ENCODE assay signal across 8 cellular contexts in genomic region chr4:147246528-147246927, GRCh38.
DNase-seq lines count a peak whose midpoint lies in the region; ATAC-seq, FAIRE-seq and TF ChIP-seq lines count a peak whose summit lies in the region.
"Not testable (repeated sequence)": the region's sequence is repeated elsewhere in the genome, so short reads cannot be mapped to it uniquely, and the experiment has no call there.

No MANE protein-coding gene starts in this region.

- H3K27ac Mint-ChIP-seq in Caco-2 (ENCODE audit: unreplicated experiment) (peak overlapping the region; percentile 73), Calu3 (ENCODE audit: unreplicated experiment) (peak overlapping the region; percentile 14), MCF 10A (ENCODE audit: low read depth, unreplicated experiment) (peak overlapping the region; percentile 2)

- not testable (repeated sequence) for H3K36me3 Mint-ChIP-seq in Caco-2 (ENCODE audit: insufficient read depth, unreplicated experiment); Calu3 (ENCODE audit: insufficient read depth, unreplicated experiment); MCF 10A (ENCODE audit: insufficient read depth, unreplicated experiment)

- not testable (repeated sequence) for ATAC-seq in A549
- peak; percentile 90 for ATAC-seq in left colon
- peak; percentile 89 for ATAC-seq in mucosa of descending colon

- not testable (repeated sequence) for H3K4me3 Mint-ChIP-seq in Caco-2 (ENCODE audit: unreplicated experiment); Calu3 (ENCODE audit: low read depth, unreplicated experiment); MCF 10A (ENCODE audit: unreplicated experiment)

- in situ Hi-C loops in transverse colon (cut with MboI; ENCODE audit: low pct_ligation_motif_present in 1 of 4, low pct_unique_long_range_greater_than_20kb in 1 of 4, low sequenced_read_pairs in 3 of 4) = not testable (repeated sequence)

- TF ChIP-seq EP300 in A549 (IDR thresholded peaks at IDR 0.05); transverse colon (IDR thresholded peaks at IDR 0.05; ENCODE audit: low read depth): not testable (repeated sequence)

- WGBS in A549 (ENCODE audit: missing lambda C conversion rate) = 80% methylated on average over 2 of the region's 2 CpGs
- WGBS in transverse colon (ENCODE audit: low coverage in 1 of 2), 2 donors = 71% methylated on average over 2 of the region's 2 CpGs; no CpG with 5 or more reads in 1 of the 2 donors

- not testable (repeated sequence) for H3K27me3 ChIP-seq in Caco-2 (replicated peaks; ENCODE audit: control insufficient read depth, insufficient read depth, low read length); transverse colon

- TF ChIP-seq POLR2A in A549 (IDR thresholded peaks at IDR 0.05; ENCODE audit: low read length); transverse colon (IDR thresholded peaks at IDR 0.05): not testable (repeated sequence)

- not testable (repeated sequence) for H3K9me3 ChIP-seq in A549, Caco-2, mucosa of descending colon, transverse colon

- not testable (repeated sequence) for TF ChIP-seq CTCF in A549 (IDR thresholded peaks at IDR 0.05); C4-2B (conservative IDR thresholded peaks at IDR 0.05); Caco-2 (IDR thresholded peaks at IDR 0.05; ENCODE audit: insufficient read depth in 1 of 2, low read depth in 1 of 2, low read length in 1 of 2, severe bottlenecking in 1 of 2, unreplicated experiment in 1 of 2); Calu3 (IDR thresholded peaks at IDR 0.05; ENCODE audit: unreplicated experiment); MCF 10A (IDR thresholded peaks at IDR 0.05; ENCODE audit: unreplicated experiment); mucosa of descending colon (IDR thresholded peaks at IDR 0.05); transverse colon (IDR thresholded peaks at IDR 0.05)

- not testable (repeated sequence) for H3K27me3 Mint-ChIP-seq in Caco-2 (ENCODE audit: insufficient read depth, unreplicated experiment); Calu3 (ENCODE audit: unreplicated experiment); MCF 10A (ENCODE audit: insufficient read depth, unreplicated experiment)

- CTCF ChIA-PET in A549 (lab: Yijun Ruan, JAX); Calu3 (lab: Charles Lee); MCF 10A (lab: Yijun Ruan, JAX): not testable (repeated sequence)
- CTCF ChIA-PET in Caco-2 (lab: Charles Lee) = interaction anchor here (0.6 kb wide), 1 partner anchor 49 kb away, joined by 3 read pairs; no protein-coding TSS in a partner anchor

- intact Hi-C loops in Caco-2 (cut with micrococcal nuclease; ENCODE audit: unreplicated experiment); MCF 10A (cut with micrococcal nuclease); left colon (cut with DNase I, micrococcal nuclease); mucosa of descending colon (cut with DNase I, micrococcal nuclease); transverse colon (cut with DNase I; ENCODE audit: low total_unique reads): not testable (repeated sequence)
- intact Hi-C loops in Calu3 (cut with micrococcal nuclease; ENCODE audit: unreplicated experiment) = loop anchor here (5.0 kb wide), 1 partner anchor 131 kb away; no protein-coding TSS in a partner anchor

- peak overlapping the region; percentile 82 to 83 for H3K27ac ChIP-seq in A549
- peak overlapping the region; percentile 57 for H3K27ac ChIP-seq in C4-2B
- not testable (repeated sequence) for H3K27ac ChIP-seq in transverse colon

- H3K9me3 Mint-ChIP-seq in Caco-2 (ENCODE audit: unreplicated experiment) = peaks cover 10% of the 10 kb centered on the region
- not testable (repeated sequence) for H3K9me3 Mint-ChIP-seq in Calu3 (ENCODE audit: low read depth, unreplicated experiment); MCF 10A (ENCODE audit: unreplicated experiment)

- FAIRE-seq in A549 (lab: Jason Lieb, UNC) = not testable (repeated sequence)

- peak overlapping the region; percentile 66; the same call in 2 of the 3 replicates for H3K4me2 ChIP-seq in A549

- TF ChIP-seq RAD21 in A549 (conservative IDR thresholded peaks at IDR 0.05 in 1 of 2, IDR thresholded peaks at IDR 0.05 in 1 of 2) = not testable (repeated sequence)

- H3K4me1 Mint-ChIP-seq in Caco-2 (ENCODE audit: low read depth, unreplicated experiment) (peaks cover 12% of the 10 kb centered on the region), Calu3 (ENCODE audit: low read depth, unreplicated experiment) (peaks cover 24% of the 10 kb centered on the region)
- H3K4me1 Mint-ChIP-seq in MCF 10A (ENCODE audit: insufficient read depth, unreplicated experiment) = not testable (repeated sequence)

- DNase-seq in A549 (ENCODE audit: low read depth in 1 of 2, low spot score in 1 of 2); Caco-2; Calu3; MCF 10A (ENCODE audit: unreplicated experiment); left colon; mucosa of descending colon: not testable (repeated sequence)
- peak; percentile 13 for DNase-seq in transverse colon

- peaks cover 19% of the 10 kb centered on the region for H3K4me1 ChIP-seq in A549
- peaks cover 13% of the 10 kb centered on the region for H3K4me1 ChIP-seq in Caco-2
- H3K4me1 ChIP-seq in mucosa of descending colon (ENCODE audit: low read depth); transverse colon: not testable (repeated sequence)

- BruUV-seq in Caco-2 (replicated peaks; lab: Mats Ljungman, UMichigan); Calu3 (replicated peaks; lab: Mats Ljungman, UMichigan); MCF 10A (replicated peaks; lab: Mats Ljungman, UMichigan): not testable (repeated sequence)

- not testable (repeated sequence) for H3K4me3 ChIP-seq in A549; Caco-2 (ENCODE audit: low read depth, low read length); mucosa of descending colon; transverse colon

- not testable (repeated sequence) for H3K36me3 ChIP-seq in Caco-2 (ENCODE audit: control insufficient read depth, insufficient read depth, low read length); mucosa of descending colon (ENCODE audit: low read depth); transverse colon

- POLR2A ChIA-PET in A549 (lab: Yijun Ruan, JAX); Caco-2 (lab: Charles Lee): not testable (repeated sequence)
- POLR2A ChIA-PET in MCF 10A (lab: Yijun Ruan, JAX) = interaction anchor here (0.6 kb wide), 1 partner anchor 238 kb away, joined by 3 read pairs; no protein-coding TSS in a partner anchor

Comparison
In these comparisons a context has a peak if more than half of its experiments do, and no peak if none do; other contexts are left out.
1. H3K27ac Mint-ChIP-seq: peak in every context shown above with its lines; median percentile 73 in Caco-2; 14 in Calu3; 2 in MCF 10A.